ENCODE assay signal across 11 cellular contexts in the genomic region with DNA sequence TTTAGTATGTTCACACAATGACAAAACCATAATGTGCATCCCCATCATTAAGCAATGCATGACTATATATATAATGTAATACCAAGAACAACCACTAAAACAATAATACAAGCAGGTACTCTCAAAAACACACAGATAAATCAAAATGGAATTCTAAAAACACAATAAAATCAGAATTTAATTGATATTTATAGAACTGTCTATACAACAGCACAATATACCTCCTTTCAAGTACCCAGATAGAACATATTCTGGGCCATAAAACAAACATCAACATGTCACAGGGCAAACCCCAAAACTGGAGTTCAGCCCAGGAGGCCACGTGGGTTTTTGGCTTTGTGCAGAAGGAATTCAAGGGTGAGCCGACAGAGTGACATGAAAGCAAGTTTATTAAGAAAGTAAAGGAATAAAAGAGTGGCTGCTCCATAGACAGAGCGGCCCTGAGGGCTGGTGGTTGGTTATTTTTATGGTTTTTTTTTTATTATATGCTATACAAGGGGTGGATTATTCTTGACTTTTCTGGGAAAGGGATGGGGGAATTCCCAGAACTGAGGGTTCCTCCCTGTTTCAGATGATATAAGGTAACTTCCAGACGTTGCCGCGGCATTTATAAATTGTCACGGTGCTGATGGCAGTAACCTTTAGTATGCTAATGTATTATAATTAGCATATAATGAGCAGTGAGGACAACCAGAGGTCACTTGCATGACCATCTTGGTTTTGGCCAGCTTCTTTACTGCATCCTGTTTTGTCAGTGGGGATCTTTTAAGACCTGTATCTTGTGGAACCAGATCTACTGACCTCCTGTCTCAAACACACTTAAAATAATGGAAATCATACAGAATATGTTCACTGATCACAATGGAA. TPM values are rescaled to one million over a fixed set of nuclear protein-coding genes. Genes with fewer than 3 reads are reported as not detected.
A peak's percentile ranks its signal among the peaks of the same experiment; 100 is the strongest.
DNase-seq lines count a peak whose midpoint lies in the region; ATAC-seq and TF ChIP-seq lines count a peak whose summit lies in the region.
"Had no signal": no experiment of that assay in that cellular context is flagged by ENCODE, and none has a peak within 500 bp of the region (broad histone marks: within the 10 kb centered on the region; RNA-seq: fewer than 3 reads in every experiment).

No MANE protein-coding gene starts in this region.

- H3K4me1 ChIP-seq in SK-N-SH (ENCODE audit: control insufficient read depth in 1 of 2, insufficient read depth in 2 of 2, low read depth in 1 of 2, low read length in 1 of 2) (peaks cover 0 to 3% of the 10 kb centered on the region in 2 experiments; a peak in 1 of 4 replicates), gastroesophageal sphincter (peaks cover 0 to 65% (median 0%) of the 10 kb centered on the region in 3 donors), upper lobe of right lung (no peaks in the 10 kb centered on the region)
- H3K4me1 ChIP-seq: body of pancreas had no signal

- no peak for TF ChIP-seq RAD21 in SK-N-SH (IDR thresholded peaks at IDR 0.05; ENCODE audit: low read length)

- TF ChIP-seq POLR2A in gastroesophageal sphincter (IDR thresholded peaks at IDR 0.05) = no peak

- H4K20me1 ChIP-seq in SK-N-SH (ENCODE audit: insufficient read depth) = no peaks in the 10 kb centered on the region

- H3K4me2 ChIP-seq in SK-N-SH = no peak overlapping the region

- no peaks in the 10 kb centered on the region for H3K9me2 ChIP-seq in SK-N-SH

- POLR2A ChIA-PET in SK-N-SH (lab: Yijun Ruan, JAX) = no interaction called here

- H3K9ac ChIP-seq in SK-N-SH = no peak overlapping the region

- ATAC-seq in SK-N-SH treated with all-trans-retinoic acid at 6 μM for 48 hours = no peak
- peak; percentile 50 for ATAC-seq in gastroesophageal sphincter
- ATAC-seq in upper lobe of right lung = no peak
- ATAC-seq: body of pancreas had no signal

- H2AFZ ChIP-seq in SK-N-SH (ENCODE audit: low read depth) = no peak overlapping the region

- peaks cover 0 to 31% of the 10 kb centered on the region in 2 experiments for H3K36me3 ChIP-seq in SK-N-SH (replicated peaks in 1 of 2; ENCODE audit: control insufficient read depth in 1 of 2, insufficient read depth in 2 of 2, low read length in 1 of 2)
- no peaks in the 10 kb centered on the region for H3K36me3 ChIP-seq in gastroesophageal sphincter
- no peaks in the 10 kb centered on the region for H3K36me3 ChIP-seq in upper lobe of right lung

- peaks cover 13% of the 10 kb centered on the region for H3F3A ChIP-seq in SK-N-SH (replicated peaks; ENCODE audit: insufficient read depth)

- H3K9me3 ChIP-seq in SK-N-SH (0 out of 2 replicates have a peak, but pooled peaks cover 7% of the 10 kb centered on the region), gastroesophageal sphincter (no peaks in the 10 kb centered on the region), upper lobe of right lung (no peaks in the 10 kb centered on the region)
- H3K9me3 ChIP-seq: body of pancreas had no signal

- TF ChIP-seq CTCF in SK-N-SH (IDR thresholded peaks at IDR 0.05) (peak; percentile 30; the same call in 1 of the 2 replicates), VCaP (conservative IDR thresholded peaks at IDR 0.05) (0 out of 2 replicates have a peak, but pooled peaks have one; percentile 18), gastroesophageal sphincter (IDR thresholded peaks at IDR 0.05) (peak in 3 of 4 experiments; percentile 13 to 21 (median 21)), upper lobe of right lung (IDR thresholded peaks at IDR 0.05) (no peak)

- H3K79me2 ChIP-seq in SK-N-SH (ENCODE audit: insufficient read depth) = peaks cover 100% of the 10 kb centered on the region

- CTCF ChIA-PET in SK-N-SH (lab: Yijun Ruan, JAX) = interaction anchor here (1.5 kb wide), 2 partner anchors 9 to 26 kb away, joined by 3 read pairs; no protein-coding TSS in a partner anchor

- DNase-seq in SK-N-SH = no peak
- peak; percentile 58 for DNase-seq in stromal cell of bone marrow (ENCODE audit: low read depth)
- DNase-seq in NCI-H526 (lab: John Stamatoyannopoulos, UW) = no peak
- DNase-seq in NCI-H1092 treated with DMSO at 0.1 percent for 48 hours (lab: John Stamatoyannopoulos, UW) = no peak
- no peak for DNase-seq in upper lobe of right lung
- DNase-seq: ACHN, body of pancreas, hippocampal formation had no signal

- 91% methylated on average over 7 of the region's 7 CpGs for WGBS in SK-N-SH (ENCODE audit: low lambda C conversion rate)
- 28 to 43% methylated on average over 7 of the region's 7 CpGs for WGBS in gastroesophageal sphincter (ENCODE audit: low coverage in 1 of 2), 2 donors

- H3K27ac ChIP-seq in SK-N-SH (ENCODE audit: low read depth in 2 of 2, low read length in 1 of 2) = no peak overlapping the region
- peak overlapping the region; percentile 81 for H3K27ac ChIP-seq in VCaP
- H3K27ac ChIP-seq in gastroesophageal sphincter = peak overlapping the region; percentile 45 to 69 (median 60)
- H3K27ac ChIP-seq in upper lobe of right lung = no peak overlapping the region
- H3K27ac ChIP-seq: body of pancreas had no signal

- no peaks in the 10 kb centered on the region for H3K27me3 ChIP-seq in SK-N-SH (ENCODE audit: insufficient read depth)
- no peaks in the 10 kb centered on the region for H3K27me3 ChIP-seq in gastroesophageal sphincter
- H3K27me3 ChIP-seq in upper lobe of right lung = no peaks in the 10 kb centered on the region
- H3K27me3 ChIP-seq: body of pancreas had no signal

- H3K4me3 ChIP-seq in SK-N-SH (ENCODE audit: low read depth in 2 of 2, low read length in 1 of 2) = no peak overlapping the region
- H3K4me3 ChIP-seq in gastroesophageal sphincter = peak overlapping the region; percentile 11 to 17
- no peak overlapping the region for H3K4me3 ChIP-seq in upper lobe of right lung
- H3K4me3 ChIP-seq: body of pancreas had no signal

- no peak for TF ChIP-seq EP300 in SK-N-SH (IDR thresholded peaks at IDR 0.05; ENCODE audit: borderline replicate concordance in 1 of 2, low read depth in 1 of 2, low read length in 1 of 2)
- TF ChIP-seq EP300 in gastroesophageal sphincter (IDR thresholded peaks at IDR 0.05) = no peak

- intact Hi-C loops in upper lobe of right lung (cut with DNase I) = no loop called here

TF ChIP-seq in SK-N-SH, 30 proteins besides CTCF, POLR2A, EP300 and RAD21:
- TF ChIP-seq NFIC (IDR thresholded peaks at IDR 0.05; ENCODE audit: borderline replicate concordance) (no peak), FOXM1 (IDR thresholded peaks at IDR 0.05; ENCODE audit: low read depth) (no peak), TEAD4 (IDR thresholded peaks at IDR 0.05; ENCODE audit: borderline replicate concordance, insufficient read depth) (no peak)
- TF ChIP-seq, protein P1, sequence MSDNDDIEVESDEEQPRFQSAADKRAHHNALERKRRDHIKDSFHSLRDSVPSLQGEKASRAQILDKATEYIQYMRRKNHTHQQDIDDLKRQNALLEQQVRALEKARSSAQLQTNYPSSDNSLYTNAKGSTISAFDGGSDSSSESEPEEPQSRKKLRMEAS (IDR thresholded peaks at IDR 0.05; ENCODE audit: low read depth) = no peak
- TF ChIP-seq, protein P2, sequence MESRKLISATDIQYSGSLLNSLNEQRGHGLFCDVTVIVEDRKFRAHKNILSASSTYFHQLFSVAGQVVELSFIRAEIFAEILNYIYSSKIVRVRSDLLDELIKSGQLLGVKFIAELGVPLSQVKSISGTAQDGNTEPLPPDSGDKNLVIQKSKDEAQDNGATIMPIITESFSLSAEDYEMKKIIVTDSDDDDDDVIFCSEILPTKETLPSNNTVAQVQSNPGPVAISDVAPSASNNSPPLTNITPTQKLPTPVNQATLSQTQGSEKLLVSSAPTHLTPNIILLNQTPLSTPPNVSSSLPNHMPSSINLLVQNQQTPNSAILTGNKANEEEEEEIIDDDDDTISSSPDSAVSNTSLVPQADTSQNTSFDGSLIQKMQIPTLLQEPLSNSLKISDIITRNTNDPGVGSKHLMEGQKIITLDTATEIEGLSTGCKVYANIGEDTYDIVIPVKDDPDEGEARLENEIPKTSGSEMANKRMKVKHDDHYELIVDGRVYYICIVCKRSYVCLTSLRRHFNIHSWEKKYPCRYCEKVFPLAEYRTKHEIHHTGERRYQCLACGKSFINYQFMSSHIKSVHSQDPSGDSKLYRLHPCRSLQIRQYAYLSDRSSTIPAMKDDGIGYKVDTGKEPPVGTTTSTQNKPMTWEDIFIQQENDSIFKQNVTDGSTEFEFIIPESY (IDR thresholded peaks at IDR 0.05; ENCODE audit: borderline replicate concordance, low read depth) = no peak

TF ChIP-seq in SK-N-SH treated with all-trans-retinoic acid at 6 μM for 48 hours, 23 proteins besides CTCF, POLR2A, EP300 and RAD21:
- TF ChIP-seq CSRNP3 (CRISPR knock-in tag; IDR thresholded peaks at IDR 0.05) = no peak
TF ChIP-seq in SK-N-SH treated with all-trans-retinoic acid at 6 μM for 48 hours: peak in this region for 0.

RNA-seq across cellular contexts. Expression of gene RAB23, which starts 5.6 kb away (rescaled TPM):
- polyA plus RNA-seq in SK-N-SH (2012; rRNA removed) = 6.6 and 11.3 TPM in 2 replicates
- 14.7 and 19.5 TPM in 2 replicates for polyA plus RNA-seq in SK-N-SH (2012; cell fraction: cytosol; rRNA removed)
- 4.3 and 8.9 TPM in 2 replicates for polyA plus RNA-seq in SK-N-SH (2012; cell fraction: nucleus; rRNA removed)
- 100 to 1,000 TPM in 1 of 4 donors, 10 to 100 TPM in 3; 45.5 to 107 (median 78.1) TPM for total RNA-seq in gastroesophageal sphincter
- 13.7 TPM for total RNA-seq in upper lobe of right lung

RNA-seq across cellular contexts. Expression of gene BAG2, which starts 44.3 kb away (rescaled TPM):
- 5.3 and 7.7 TPM in 2 replicates for polyA plus RNA-seq in SK-N-SH (2012; rRNA removed)
- polyA plus RNA-seq in SK-N-SH (2012; cell fraction: cytosol; rRNA removed) = 9.7 and 11.3 TPM in 2 replicates
- polyA plus RNA-seq in SK-N-SH (2012; cell fraction: nucleus; rRNA removed) = 2.6 and 4.6 TPM in 2 replicates
- total RNA-seq in gastroesophageal sphincter = 10 to 100 TPM; 40.8 to 50.6 (median 46.3) TPM
- 7.1 TPM for total RNA-seq in upper lobe of right lung

Comparison
In these comparisons a context has a peak if more than half of its experiments do, and no peak if none do; other contexts are left out.
1. H3K27ac ChIP-seq: peak in VCaP (single experiment) and gastroesophageal sphincter (4 of 4); none in SK-N-SH (0 of 2) and upper lobe of right lung (single experiment).
2. H3K4me3 ChIP-seq: peak in gastroesophageal sphincter (2 of 2); none in SK-N-SH (0 of 2) and upper lobe of right lung (single experiment).